10 cellular contexts compared by ENCODE assay signal in the genomic region with DNA sequence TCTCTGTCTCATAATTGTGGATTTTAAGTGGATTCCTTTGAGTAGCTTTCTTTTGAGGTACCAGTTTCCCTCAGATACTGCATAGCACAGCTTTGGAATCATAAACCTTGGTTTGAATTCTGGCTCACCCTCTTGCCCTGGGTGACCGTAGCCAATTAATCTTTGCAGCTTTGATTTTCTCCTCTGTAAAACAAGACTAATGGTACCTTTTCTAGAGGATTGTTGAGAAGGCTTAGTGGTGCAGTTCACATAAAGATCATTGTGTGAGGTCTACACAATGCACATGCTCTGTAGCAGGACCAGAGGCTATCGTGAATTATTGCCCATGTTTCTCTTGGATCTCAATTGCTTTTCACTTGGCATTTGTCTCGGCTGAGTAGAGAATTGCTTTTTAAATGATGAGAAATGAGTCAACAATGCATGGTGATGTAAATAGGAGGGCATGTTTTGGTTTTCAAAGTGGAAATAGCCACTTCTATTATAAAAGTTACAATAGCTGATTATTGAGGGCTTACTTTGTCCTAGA. TPM values are rescaled to one million over a fixed set of nuclear protein-coding genes. Genes with fewer than 3 reads are reported as not detected.
DNase-seq lines count a peak whose midpoint lies in the region; ATAC-seq and TF ChIP-seq lines count a peak whose summit lies in the region.
"Had no signal": no experiment of that assay in that cellular context is flagged by ENCODE, and none has a peak within 500 bp of the region (broad histone marks: within the 10 kb centered on the region; RNA-seq: fewer than 3 reads in every experiment).

No MANE protein-coding gene starts in this region.

- H3K27me3 Mint-ChIP-seq in nephron progenitor cell (ENCODE audit: low read depth, poor library complexity) = peaks cover 13% of the 10 kb centered on the region

- no peaks in the 10 kb centered on the region for H3K9me3 Mint-ChIP-seq in nephron progenitor cell

- DNase-seq in Caki2 (ENCODE audit: low read depth) (peak; percentile 55), cardiac fibroblast (ENCODE audit: low read depth in 2 of 2) (peak; percentile 70 to 88), nephron progenitor cell (no peak), thyroid gland (no peak), erythroblast (lab: John Stamatoyannopoulos, UW) (no peak)
- DNase-seq: anterior cingulate cortex, NCI-H187 treated with DMSO at 0.1 percent for 48 hours had no signal

- H3K9me3 ChIP-seq in HUES6 (ENCODE audit: control insufficient read depth, insufficient read depth, low read depth, low read length) = peaks cover 5% of the 10 kb centered on the region
- H3K9me3 ChIP-seq in thyroid gland = no peaks in the 10 kb centered on the region

- H3K27ac ChIP-seq in HUES6 (ENCODE audit: low read depth, low read length) (peak overlapping the region; percentile 79; the same call in 1 of the 2 replicates), thyroid gland (no peak overlapping the region)

- in situ Hi-C loops in Caki2 (cut with HindIII; ENCODE audit: low pct_unique_long_range_greater_than_20kb, low sequenced_read_pairs) = no loop called here

- peaks cover 51% of the 10 kb centered on the region for H3K4me1 Mint-ChIP-seq in nephron progenitor cell

- intact Hi-C loops in thyroid gland (cut with DNase I) = no loop called here

- TF ChIP-seq CTCF in cardiac fibroblast (IDR thresholded peaks at IDR 0.05; ENCODE audit: low read depth, low read length) = no peak
- no peak for TF ChIP-seq CTCF in nephron progenitor cell (IDR thresholded peaks at IDR 0.05)
- no peak for TF ChIP-seq CTCF in thyroid gland (IDR thresholded peaks at IDR 0.05)

- peak overlapping the region; percentile 68 for H3K27ac Mint-ChIP-seq in nephron progenitor cell

- TF ChIP-seq POLR2A in thyroid gland (IDR thresholded peaks at IDR 0.05) (no peak), erythroblast (IDR thresholded peaks at IDR 0.05; ENCODE audit: low read length) (no peak)

- no peak overlapping the region for H3K4me3 ChIP-seq in HUES6 (ENCODE audit: low read depth, low read length)
- H3K4me3 ChIP-seq in cardiac fibroblast (replicated peaks in 1 of 2; ENCODE audit: low read depth in 2 of 2, low read length in 2 of 2) = no peak overlapping the region
- H3K4me3 ChIP-seq in thyroid gland (replicated peaks in 1 of 3) = no peak overlapping the region

- no peak for ATAC-seq in HG03039 (IDR thresholded peaks at IDR 0.05; ENCODE audit: unreplicated experiment)
- no peak for ATAC-seq in HG03439 (IDR thresholded peaks at IDR 0.05; ENCODE audit: unreplicated experiment)

- H3K4me1 ChIP-seq in HUES6 (ENCODE audit: control insufficient read depth, insufficient read depth, low read length) = peaks cover 31% of the 10 kb centered on the region
- no peaks in the 10 kb centered on the region for H3K4me1 ChIP-seq in thyroid gland

- no peak overlapping the region for H3K4me3 Mint-ChIP-seq in nephron progenitor cell

- no peak overlapping the region for H3K9ac ChIP-seq in HUES6 (ENCODE audit: low read length)

- H3K36me3 ChIP-seq in HUES6 (ENCODE audit: control insufficient read depth, insufficient read depth, low read length) = 0 out of 2 replicates have a peak, but pooled peaks cover 3% of the 10 kb centered on the region
- H3K36me3 ChIP-seq in thyroid gland = no peaks in the 10 kb centered on the region

- 71 to 78% methylated on average over 3 of the region's 3 CpGs for WGBS in thyroid gland, 2 donors

- peaks cover 29% of the 10 kb centered on the region for H3K36me3 Mint-ChIP-seq in nephron progenitor cell (ENCODE audit: low read depth)

- H3K27me3 ChIP-seq in HUES6 (ENCODE audit: control insufficient read depth, insufficient read depth, low read length) (no peaks in the 10 kb centered on the region), thyroid gland (no peaks in the 10 kb centered on the region)

RNA-seq across cellular contexts. Expression of a gene that starts 47.9 kb away (rescaled TPM):
- total RNA-seq in Caki2 (2014; rRNA removed; shearing (Covaris generic); ENCODE audit: low replicate concordance) = 2.4 and 6.0 TPM in 2 replicates
- 10 to 100 TPM; 11.1 to 17.9 (median 16.4) TPM for total RNA-seq in thyroid gland

Comparison
In these comparisons a context has a peak if more than half of its experiments do, and no peak if none do; other contexts are left out.
1. DNase-seq: peak in Caki2 (single experiment) and cardiac fibroblast (2 of 2); none in nephron progenitor cell (single experiment), thyroid gland (0 of 2) and erythroblast (0 of 2).